ENCODE assay signal across 22 cellular contexts in the genomic region with DNA sequence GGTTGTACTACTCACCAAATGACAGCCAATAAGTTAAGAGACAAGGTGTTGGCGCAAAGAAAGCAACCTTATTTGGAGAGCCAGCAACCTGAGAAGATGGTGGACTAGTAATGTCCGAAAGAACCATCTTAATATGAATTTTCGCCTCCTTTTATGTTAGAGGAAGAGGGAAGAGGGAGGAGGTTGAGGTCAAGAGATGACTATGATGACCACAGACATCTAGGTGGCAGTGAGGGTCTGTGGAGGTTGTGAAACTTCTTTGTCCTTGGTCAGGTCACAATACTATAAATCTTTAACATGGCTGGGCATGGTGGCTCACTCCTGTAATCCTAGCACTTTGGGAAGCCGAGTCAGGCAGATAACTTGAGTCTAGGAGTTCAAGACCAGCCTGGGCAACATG. TPM values are rescaled to one million over a fixed set of nuclear protein-coding genes. Genes with fewer than 3 reads are reported as not detected.
A peak's percentile ranks its signal among the peaks of the same experiment; 100 is the strongest.
DNase-seq lines count a peak whose midpoint lies in the region; FAIRE-seq and TF ChIP-seq lines count a peak whose summit lies in the region.
"Had no signal": no experiment of that assay in that cellular context is flagged by ENCODE, and none has a peak within 500 bp of the region (broad histone marks: within the 10 kb centered on the region; RNA-seq: fewer than 3 reads in every experiment).

No MANE protein-coding gene starts in this region.

- no CpG with 5 or more reads among the region's 4 CpGs for WGBS in H9 (ENCODE audit: extremely low coverage, insufficient read length, low lambda C conversion rate)
- WGBS in smooth muscle cell (ENCODE audit: low lambda C conversion rate) = 65% methylated on average over 4 of the region's 4 CpGs

- no peak overlapping the region for H2BK12ac ChIP-seq in H9 (ENCODE audit: insufficient read length, low read depth, low read length)

- H3K4me1 ChIP-seq in H9 (ENCODE audit: insufficient read depth, low read length) = no peaks in the 10 kb centered on the region
- no peaks in the 10 kb centered on the region for H3K4me1 ChIP-seq in astrocyte (ENCODE audit: insufficient read depth, low read length)
- H3K4me1 ChIP-seq in smooth muscle cell (ENCODE audit: low read depth) = no peaks in the 10 kb centered on the region
- H3K4me1 ChIP-seq: A549; BLaER1 treated with 17β-estradiol and CSF1 and Interleukin-3, amounts not matched to agents 10 nM and 100 nM; Caco-2 had no signal

- H3K27me3 Mint-ChIP-seq in H9 (ENCODE audit: low read depth) (peaks cover 1% of the 10 kb centered on the region; the same call in 1 of the 2 replicates), astrocyte (ENCODE audit: low read depth, unreplicated experiment) (no peaks in the 10 kb centered on the region)
- H3K27me3 Mint-ChIP-seq: B cell; CD4-positive, alpha-beta T cell had no signal

- no peaks in the 10 kb centered on the region; the same call in 1 of the 2 replicates for H3K79me2 ChIP-seq in H9 (ENCODE audit: insufficient read depth, low read length)
- H3K79me2 ChIP-seq in astrocyte (ENCODE audit: insufficient read depth, low read length) = no peaks in the 10 kb centered on the region
- H3K79me2 ChIP-seq in smooth muscle cell (ENCODE audit: low read depth) = peaks cover 44% of the 10 kb centered on the region

- DNase-seq in GM12865 (ENCODE audit: low read depth) (peak; percentile 48), H9 (no peak), astrocyte (ENCODE audit: low read depth) (no peak), RWPE1 (ENCODE audit: low spot score) (no peak), smooth muscle cell (lab: John Stamatoyannopoulos, UW; ENCODE audit: unreplicated experiment) (no peak)
- no peak for DNase-seq in stimulated activated naive CD4-positive, alpha-beta T cell (lab: John Stamatoyannopoulos, UW)
- DNase-seq: AML-193; Caco-2; Calu3; CD4-positive, alpha-beta T cell; CD8-positive, alpha-beta T cell; DMS79 treated with DMSO at 0.1 percent for 48 hours; GF-D8 had no signal

- no peak overlapping the region for H3K18ac ChIP-seq in H9 (ENCODE audit: insufficient read length, low read depth, low read length)

- peaks cover 0 to 15% (median 0%) of the 10 kb centered on the region in 3 experiments; a peak in 5 of 7 replicates for H3K36me3 Mint-ChIP-seq in H9 (ENCODE audit: insufficient read depth in 1 of 3, low read depth in 3 of 3)
- no peaks in the 10 kb centered on the region for H3K36me3 Mint-ChIP-seq in astrocyte (ENCODE audit: low read depth, unreplicated experiment)

- H3K14ac ChIP-seq in H9 (ENCODE audit: insufficient read depth, low read length) = no peak overlapping the region

- no peak overlapping the region for H4K8ac ChIP-seq in H9 (replicated peaks; ENCODE audit: insufficient read length, low read depth, low read length)

- H4K5ac ChIP-seq in H9 (ENCODE audit: insufficient read length, low read depth, low read length) = no peak overlapping the region

- H3K27me3 ChIP-seq in H9 (ENCODE audit: insufficient read depth, low read length) = no peaks in the 10 kb centered on the region
- no peaks in the 10 kb centered on the region for H3K27me3 ChIP-seq in astrocyte (ENCODE audit: insufficient read depth, low read length)
- no peaks in the 10 kb centered on the region for H3K27me3 ChIP-seq in smooth muscle cell (ENCODE audit: low read depth)

- no peaks in the 10 kb centered on the region for H3K23me2 ChIP-seq in H9 (ENCODE audit: insufficient read length, low read depth, low read length, poor library complexity, severe bottlenecking)

- H2BK15ac ChIP-seq in H9 (ENCODE audit: low read depth, low read length) = no peak overlapping the region

- H3K4me3 Mint-ChIP-seq in H9 (no peak overlapping the region; a peak in 1 of 5 replicates), astrocyte (ENCODE audit: unreplicated experiment) (no peak overlapping the region)
- H3K4me3 Mint-ChIP-seq: B cell; CD4-positive, alpha-beta T cell; CD8-positive, alpha-beta T cell had no signal

- H3K4me2 ChIP-seq in H9 (ENCODE audit: insufficient read depth, insufficient read length, low read length) (no peak overlapping the region), astrocyte (ENCODE audit: low read length) (no peak overlapping the region), smooth muscle cell (no peak overlapping the region)
- H3K4me2 ChIP-seq: A549; BLaER1 treated with 17β-estradiol and CSF1 and Interleukin-3, amounts not matched to agents 10 nM and 100 nM had no signal

- H2BK5ac ChIP-seq in H9 (ENCODE audit: insufficient read length, low read length) = no peak overlapping the region

- POLR2A ChIA-PET in RWPE1 (lab: Yijun Ruan, JAX; ENCODE audit: low non-redundant PET) = no interaction called here

- H2AFZ ChIP-seq in H9 (ENCODE audit: low read length) = no peak overlapping the region
- H2AFZ ChIP-seq in astrocyte (ENCODE audit: low read depth, low read length) = no peak overlapping the region
- H2AFZ ChIP-seq in smooth muscle cell (ENCODE audit: low read depth) = no peak overlapping the region

- H4K20me1 ChIP-seq in H9 (ENCODE audit: control insufficient read depth, insufficient read depth, insufficient read length) = no peaks in the 10 kb centered on the region
- H4K20me1 ChIP-seq in astrocyte (ENCODE audit: insufficient read depth, low read length) = no peaks in the 10 kb centered on the region
- H4K20me1 ChIP-seq in smooth muscle cell (ENCODE audit: low read depth) = peaks cover 45% of the 10 kb centered on the region
- H4K20me1 ChIP-seq: BLaER1 treated with 17β-estradiol and CSF1 and Interleukin-3, amounts not matched to agents 10 nM and 100 nM had no signal

- H3K27ac Mint-ChIP-seq in H9 = peak overlapping the region in 2 of 3 experiments; percentile 3 to 22; a peak in 2 of 7 replicates
- H3K27ac Mint-ChIP-seq in astrocyte (ENCODE audit: unreplicated experiment) = no peak overlapping the region
- H3K27ac Mint-ChIP-seq: B cell; CD4-positive, alpha-beta T cell; CD8-positive, alpha-beta T cell had no signal

- H2AK5ac ChIP-seq in H9 (ENCODE audit: insufficient read length, low read length) = no peak overlapping the region

- H3K4me3 ChIP-seq in GM12865 (ENCODE audit: low read depth, low read length) (no peak overlapping the region), astrocyte (ENCODE audit: insufficient read depth, low read depth, low read length) (no peak overlapping the region), smooth muscle cell (no peak overlapping the region)
- H3K4me3 ChIP-seq: A549; BLaER1 treated with 17β-estradiol and CSF1 and Interleukin-3, amounts not matched to agents 10 nM and 100 nM had no signal

- H3K9me3 ChIP-seq in H9 (ENCODE audit: control insufficient read depth, low read depth, low read length) = no peaks in the 10 kb centered on the region
- no peaks in the 10 kb centered on the region for H3K9me3 ChIP-seq in astrocyte (ENCODE audit: insufficient read depth, low read depth, low read length)
- H3K9me3 ChIP-seq in smooth muscle cell (replicated peaks; ENCODE audit: low read depth) = no peaks in the 10 kb centered on the region
- H3K9me3 ChIP-seq: A549; BLaER1 treated with 17β-estradiol and CSF1 and Interleukin-3, amounts not matched to agents 10 nM and 100 nM; Caco-2 had no signal

- H3K27ac ChIP-seq in H9 (ENCODE audit: insufficient read length, low read depth, low read length) (no peak overlapping the region), astrocyte (ENCODE audit: low read depth, low read length) (no peak overlapping the region), RWPE1 (no peak overlapping the region), smooth muscle cell (ENCODE audit: low read depth) (no peak overlapping the region)
- H3K27ac ChIP-seq: 22Rv1; A549; BLaER1 treated with 17β-estradiol and CSF1 and Interleukin-3, amounts not matched to agents 10 nM and 100 nM; C4-2B had no signal

- H3K36me3 ChIP-seq in astrocyte (ENCODE audit: insufficient read depth, low read length) = no peaks in the 10 kb centered on the region
- H3K36me3 ChIP-seq in smooth muscle cell (ENCODE audit: low read depth) = no peaks in the 10 kb centered on the region
- H3K36me3 ChIP-seq: BLaER1 treated with 17β-estradiol and CSF1 and Interleukin-3, amounts not matched to agents 10 nM and 100 nM had no signal

- no peak overlapping the region for H4K91ac ChIP-seq in H9 (ENCODE audit: insufficient read length, low read depth, low read length)

- H3K9me3 Mint-ChIP-seq in H9 (peaks cover 62 to 73% of the 10 kb centered on the region in 2 experiments), astrocyte (ENCODE audit: unreplicated experiment) (peaks cover 2% of the 10 kb centered on the region)
- H3K9me3 Mint-ChIP-seq: CD4-positive, alpha-beta T cell; CD8-positive, alpha-beta T cell had no signal

- no peak overlapping the region for H2BK120ac ChIP-seq in H9 (ENCODE audit: low read depth, low read length, poor library complexity, severe bottlenecking)

- H3T11ph ChIP-seq in H9 (ENCODE audit: low read length) = no peak overlapping the region

- H3K9ac ChIP-seq in H9 (ENCODE audit: extremely low read depth, insufficient read length, low read length) = no peak overlapping the region
- no peak overlapping the region for H3K9ac ChIP-seq in astrocyte (ENCODE audit: low read length)
- no peak overlapping the region for H3K9ac ChIP-seq in smooth muscle cell (ENCODE audit: low read depth)
- H3K9ac ChIP-seq: BLaER1 treated with 17β-estradiol and CSF1 and Interleukin-3, amounts not matched to agents 10 nM and 100 nM had no signal

- H3F3A ChIP-seq in smooth muscle cell (ENCODE audit: low read depth) = no peaks in the 10 kb centered on the region

- no peak overlapping the region for H3K56ac ChIP-seq in H9 (ENCODE audit: insufficient read length, low read depth, low read length)

- CTCF ChIA-PET in RWPE1 (lab: Yijun Ruan, JAX) = no interaction called here

- H3K23ac ChIP-seq in H9 (ENCODE audit: insufficient read length, low read depth, low read length) = no peak overlapping the region

- H3K79me1 ChIP-seq in H9 (ENCODE audit: insufficient read depth, low read depth, low read length, poor library complexity, severe bottlenecking) = no peaks in the 10 kb centered on the region

- TF ChIP-seq CTCF in GM12865 (IDR thresholded peaks at IDR 0.05; ENCODE audit: insufficient read depth, low read depth, low read length, missing control alignments) (no peak), H9 (conservative IDR thresholded peaks at IDR 0.05) (no peak), astrocyte (IDR thresholded peaks at IDR 0.05; ENCODE audit: insufficient read depth, low read depth, low read length) (no peak), RWPE1 (conservative IDR thresholded peaks at IDR 0.05; ENCODE audit: low read depth) (no peak), smooth muscle cell (IDR thresholded peaks at IDR 0.05; ENCODE audit: borderline replicate concordance, insufficient read depth, poor library complexity, severe bottlenecking) (no peak)

- peaks cover 25 to 31% of the 10 kb centered on the region in 2 experiments for H3K4me1 Mint-ChIP-seq in H9
- peaks cover 3% of the 10 kb centered on the region for H3K4me1 Mint-ChIP-seq in astrocyte (ENCODE audit: low read depth, unreplicated experiment)

- FAIRE-seq in astrocyte (lab: Jason Lieb, UNC) = peak; percentile 29
- FAIRE-seq: A549, D721Med, G401.6, GM12892, GM18507 had no signal

- no peak overlapping the region for H3K4ac ChIP-seq in H9 (ENCODE audit: low read depth, low read length)

- H2BK20ac ChIP-seq in H9 (ENCODE audit: low read depth, low read length, poor library complexity, severe bottlenecking) = no peak overlapping the region

RNA-seq across cellular contexts. Expression of a gene that starts 15.4 kb away (rescaled TPM):
- total RNA-seq in H9 (2021) = 16.9 and 19.5 TPM in 2 replicates
- total RNA-seq in astrocyte = 17.7 and 19.2 TPM in 2 replicates
- total RNA-seq in smooth muscle cell = 13.7 and 14.4 TPM in 2 replicates
- 3.4 and 4.8 TPM in 2 replicates for polyA plus RNA-seq in smooth muscle cell
